Comparison of ENCODE assay signal across 15 cellular contexts in genomic region chr2:122980672-122981071, GRCh38.
DNase-seq lines count a peak whose midpoint lies in the region; ATAC-seq, FAIRE-seq and TF ChIP-seq lines count a peak whose summit lies in the region.
"Had no signal": no experiment of that assay in that cellular context is flagged by ENCODE, and none has a peak within 500 bp of the region (broad histone marks: within the 10 kb centered on the region; RNA-seq: fewer than 3 reads in every experiment).

No MANE protein-coding gene starts in this region.

- H3K36me3 ChIP-seq in A673 (ENCODE audit: insufficient read depth, low read length, poor library complexity, severe bottlenecking): no peaks in the 10 kb centered on the region

- POLR2A ChIA-PET in A673 (lab: Charles Lee; ENCODE audit: low non-redundant PET): no interaction called here

- no peak overlapping the region for H3K4me3 ChIP-seq in A673 (ENCODE audit: low read depth, low read length, poor library complexity, severe bottlenecking)

- TF ChIP-seq POLR2A in H54 (IDR thresholded peaks at IDR 0.05; ENCODE audit: low read depth, low read length): no peak

- no peaks in the 10 kb centered on the region for H3K9me3 ChIP-seq in A673 (ENCODE audit: low read depth, low read length, poor library complexity, severe bottlenecking)

- no peak overlapping the region for H3K27ac ChIP-seq in A673 (ENCODE audit: low read depth, low read length, poor library complexity, severe bottlenecking)

- BruUV-seq in A673 (replicated peaks; lab: Mats Ljungman, UMichigan): no TSS peak

- intact Hi-C loops in A673 (cut with micrococcal nuclease; ENCODE audit: unreplicated experiment): no loop called here

- no peaks in the 10 kb centered on the region for H3K4me1 ChIP-seq in A673 (ENCODE audit: insufficient read depth, low read length, poor library complexity, severe bottlenecking)

- ATAC-seq in GM19455 (IDR thresholded peaks at IDR 0.05; ENCODE audit: unreplicated experiment): no peak
- ATAC-seq: activated naive CD4-positive, alpha-beta T cell treated with anti-CD3 and anti-CD28 coated beads, Interleukin-2, amount 50 U/mL, for 72 hours had no signal

- TF ChIP-seq CTCF in A673 (conservative IDR thresholded peaks at IDR 0.05; ENCODE audit: low read depth, low read length): no peak

- H3K27me3 ChIP-seq in A673 (replicated peaks; ENCODE audit: insufficient read depth, low read depth, low read length, poor library complexity): no peaks in the 10 kb centered on the region

- FAIRE-seq in H54 (lab: Jason Lieb, UNC): no peak

- CTCF ChIA-PET in A673 (lab: Charles Lee): no interaction called here

- DNase-seq in A673 (ENCODE audit: low spot score): peak; percentile 52
- peak; percentile 6 for DNase-seq in HS-5 (ENCODE audit: low read depth)
- peak; percentile 73 for DNase-seq in NCI-H69 (lab: John Stamatoyannopoulos, UW)
- DNase-seq in fibroblast of the conjunctiva (ENCODE audit: low read depth): peak; percentile 18
- DNase-seq in NCI-H187 (lab: John Stamatoyannopoulos, UW): no peak
- DNase-seq in H54 (ENCODE audit: insufficient read length, low spot score): no peak
- DNase-seq in occipital lobe (lab: John Stamatoyannopoulos, UW): no peak
- DNase-seq: activated T-cell treated with anti-CD3 and anti-CD28 coated beads, Interleukin-2, amount 50 U/mL, for 24 hours; Calu3; NCI-H1092 treated with DMSO at 0.1 percent for 48 hours; nephron progenitor cell; stimulated activated CD4-positive, alpha-beta T cell treated with anti-CD3 and anti-CD28 coated beads, Interleukin-4, amount 100 ng/mL, for 4 hours; T-helper 9 cell had no signal

Comparison
In these comparisons a context has a peak if more than half of its experiments do, and no peak if none do; other contexts are left out.
1. DNase-seq: peak in A673 (single experiment), HS-5 (single experiment), NCI-H69 (single experiment) and fibroblast of the conjunctiva (single experiment); none in NCI-H187 (0 of 2), H54 (single experiment) and occipital lobe (single experiment).